1 cellular context compared by ENCODE assay signal in genomic region chr10:13121500-13121854, GRCh38.
TF ChIP-seq lines count a peak whose summit lies in the region.

No MANE protein-coding gene starts in this region.

TF ChIP-seq in IMR-90, 13 proteins besides CTCF, POLR2A, EP300 and RAD21:
- no peak for TF ChIP-seq MXI1 (IDR thresholded peaks at IDR 0.05; ENCODE audit: borderline replicate concordance, low read depth, low read length)
